In the genomic region with DNA sequence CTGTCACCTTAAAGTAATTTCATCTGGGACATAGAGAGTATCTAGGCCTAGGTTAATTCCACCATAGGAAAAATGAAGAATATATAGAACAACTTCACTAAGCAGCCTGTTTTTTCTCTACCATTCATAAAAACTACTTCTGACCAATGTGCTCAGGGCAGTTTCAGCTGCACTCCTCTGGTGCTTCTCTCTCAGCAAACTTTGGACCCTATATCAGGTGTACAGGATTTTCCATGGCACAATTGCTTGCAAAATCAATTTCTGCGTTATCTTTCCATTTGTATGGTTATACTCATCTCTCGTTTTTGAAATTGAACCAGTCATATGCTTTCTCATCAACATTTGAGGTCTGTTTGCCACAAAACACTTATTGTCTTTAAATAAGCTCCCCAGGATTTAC, we compare ENCODE assay signal across 8 cellular contexts.
"Had no signal": no experiment of that assay in that cellular context is flagged by ENCODE, and none has a peak within 500 bp of the region (broad histone marks: within the 10 kb centered on the region; RNA-seq: fewer than 3 reads in every experiment).

No MANE protein-coding gene starts in this region.

- H3K4me3 ChIP-seq: GM23338 had no signal

- H3K9ac ChIP-seq: KMS-11 had no signal

- H3K27ac ChIP-seq: KMS-11 had no signal

- H2AFZ ChIP-seq: GM23338 had no signal

- DNase-seq: H9, HCEC 1CT, KBM-7 had no signal

- H3K4me2 ChIP-seq: GM23338, KMS-11 had no signal

- FAIRE-seq: H1, H54, HTR-8/SVneo had no signal

- ATAC-seq: GM23338 had no signal
